29 cellular contexts compared by ENCODE assay signal in the genomic region with DNA sequence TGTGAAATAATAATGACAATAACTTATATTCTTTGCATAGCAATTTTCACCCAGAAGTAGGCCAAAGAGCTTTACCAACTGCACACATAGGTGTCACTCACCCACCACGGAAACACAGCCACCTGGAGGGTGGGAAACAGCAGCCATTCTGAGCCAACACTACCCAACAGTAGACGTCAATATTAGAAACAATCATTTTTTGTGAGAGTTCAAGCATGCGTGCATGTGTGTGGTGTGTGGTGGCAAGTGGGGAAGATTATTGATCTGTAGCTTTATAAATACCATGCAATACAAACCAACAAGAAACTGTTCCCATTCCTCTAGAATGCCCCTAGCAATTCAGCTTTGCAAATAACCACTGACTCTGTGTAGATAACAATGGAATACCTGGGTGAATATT. TPM values are rescaled to one million over a fixed set of nuclear protein-coding genes. Genes with fewer than 3 reads are reported as not detected.
DNase-seq lines count a peak whose midpoint lies in the region; ATAC-seq, FAIRE-seq and TF ChIP-seq lines count a peak whose summit lies in the region.
"Had no signal": no experiment of that assay in that cellular context is flagged by ENCODE, and none has a peak within 500 bp of the region (broad histone marks: within the 10 kb centered on the region; RNA-seq: fewer than 3 reads in every experiment).

No MANE protein-coding gene starts in this region.

- H3K9me3 Mint-ChIP-seq in glutamatergic neuron (ENCODE audit: unreplicated experiment) (peaks cover 6% of the 10 kb centered on the region), progenitor cell of endocrine pancreas (ENCODE audit: low read depth) (no peaks in the 10 kb centered on the region)
- no peaks in the 10 kb centered on the region for H3K9me3 Mint-ChIP-seq in activated naive CD8-positive, alpha-beta T cell treated with anti-CD3 and anti-CD28 coated beads, Interleukin-2, amount 50 U/mL, for 24 hours
- H3K9me3 Mint-ChIP-seq: GM23338, HFFc6 had no signal

- H3K4me3 Mint-ChIP-seq in glutamatergic neuron (ENCODE audit: unreplicated experiment) = peak overlapping the region; percentile 31
- no peak overlapping the region for H3K4me3 Mint-ChIP-seq in progenitor cell of endocrine pancreas (ENCODE audit: low read depth)
- H3K4me3 Mint-ChIP-seq in activated naive CD8-positive, alpha-beta T cell treated with anti-CD3 and anti-CD28 coated beads, Interleukin-2, amount 50 U/mL, for 24 hours = no peak overlapping the region
- H3K4me3 Mint-ChIP-seq: CD4-positive, alpha-beta memory T cell; GM23338; HFFc6 had no signal

- WGBS in suprapubic skin = 92% methylated on average over 3 of the region's 3 CpGs

- no peak for TF ChIP-seq POLR2A in suprapubic skin (IDR thresholded peaks at IDR 0.05)

- 0 out of 2 replicates have a peak, but pooled peaks have one; percentile 5 for TF ChIP-seq CTCF in Panc1 (IDR thresholded peaks at IDR 0.05)
- no peak for TF ChIP-seq CTCF in bronchial epithelial cell (IDR thresholded peaks at IDR 0.05; ENCODE audit: insufficient read depth, low read length, severe bottlenecking)
- no peak for TF ChIP-seq CTCF in glutamatergic neuron (IDR thresholded peaks at IDR 0.05; ENCODE audit: partially characterized antibody, unreplicated experiment)
- TF ChIP-seq CTCF in progenitor cell of endocrine pancreas (IDR thresholded peaks at IDR 0.05; ENCODE audit: unreplicated experiment) = no peak
- TF ChIP-seq CTCF in suprapubic skin (IDR thresholded peaks at IDR 0.05) = no peak

- DNase-seq in Panc1 (ENCODE audit: low read depth, low spot score) = no peak
- no peak for DNase-seq in bronchial epithelial cell (ENCODE audit: low read depth)
- no peak for DNase-seq in glutamatergic neuron
- DNase-seq in progenitor cell of endocrine pancreas (ENCODE audit: low spot score, unreplicated experiment) = no peak
- DNase-seq in activated CD4-positive, alpha-beta T cell treated with anti-CD3 and anti-CD28 coated beads for 4 hours = no peak
- no peak for DNase-seq in ureter (ENCODE audit: low spot score)
- no peak for DNase-seq in activated naive CD8-positive, alpha-beta T cell treated with anti-CD3 and anti-CD28 coated beads, Interleukin-2, amount 50 U/mL, for 24 hours
- DNase-seq in suprapubic skin (ENCODE audit: low spot score in 2 of 2) = no peak
- DNase-seq: C1 segment of cervical spinal cord; CD4-positive, alpha-beta memory T cell; COR-L47; DMS79; EL; GDM1; HFFc6; NCI-H1048; NCI-H1417 treated with DMSO at 0.1 percent for 48 hours; NCI-H1930; NCI-H446 treated with DMSO at 0.1 percent for 48 hours; NCI-H526; NCI-H82; NK-92 treated with Interleukin-12 subunit alpha and Interleukin-12 subunit beta, amount 100 ng/mL, for 24 hours; PC-9; RPMI8226; SHP77 treated with DMSO at 0.1 percent for 48 hours had no signal

- no peak for TF ChIP-seq EP300 in suprapubic skin (IDR thresholded peaks at IDR 0.05)

- no TSS peak for BruUV-seq in Panc1 (replicated peaks; lab: Mats Ljungman, UMichigan)

- H3K9me3 ChIP-seq in Panc1 (ENCODE audit: control insufficient read depth, insufficient read depth, low read depth, low read length) (no peaks in the 10 kb centered on the region), suprapubic skin (no peaks in the 10 kb centered on the region)
- H3K9me3 ChIP-seq: HAP-1 had no signal

- POLR2A ChIA-PET in Panc1 (lab: Charles Lee) = no interaction called here

- FAIRE-seq in bronchial epithelial cell (lab: Jason Lieb, UNC) = peak; percentile 18
- FAIRE-seq: GM12878 had no signal

- CTCF ChIA-PET in Panc1 (lab: Charles Lee) = no interaction called here

- H3K4me1 ChIP-seq in Panc1 (ENCODE audit: control insufficient read depth, insufficient read depth, low read length) = no peaks in the 10 kb centered on the region
- H3K4me1 ChIP-seq in suprapubic skin = no peaks in the 10 kb centered on the region

- H3K4me3 ChIP-seq in Panc1 (ENCODE audit: low read depth in 2 of 2, low read length in 2 of 2) = no peak overlapping the region
- H3K4me3 ChIP-seq in bronchial epithelial cell (ENCODE audit: low read depth, low read length) = no peak overlapping the region
- H3K4me3 ChIP-seq in suprapubic skin = no peak overlapping the region
- H3K4me3 ChIP-seq: GM12878, GM23338, HAP-1, PC-9 had no signal

- H3K27me3 ChIP-seq in Panc1 (ENCODE audit: control insufficient read depth, insufficient read depth, low read length) (peaks cover 3% of the 10 kb centered on the region; the same call in 1 of the 2 replicates), bronchial epithelial cell (ENCODE audit: control insufficient read depth, insufficient read depth, low read length) (no peaks in the 10 kb centered on the region), suprapubic skin (no peaks in the 10 kb centered on the region)

- H3K27ac Mint-ChIP-seq in glutamatergic neuron (ENCODE audit: unreplicated experiment) (no peak overlapping the region), progenitor cell of endocrine pancreas (peak overlapping the region; percentile 88)
- H3K27ac Mint-ChIP-seq in activated naive CD8-positive, alpha-beta T cell treated with anti-CD3 and anti-CD28 coated beads, Interleukin-2, amount 50 U/mL, for 24 hours = no peak overlapping the region
- H3K27ac Mint-ChIP-seq: CD4-positive, alpha-beta memory T cell; GM23338; HFFc6 had no signal

- H3K4me1 Mint-ChIP-seq in glutamatergic neuron (ENCODE audit: low read depth, unreplicated experiment) (peaks cover 71% of the 10 kb centered on the region), progenitor cell of endocrine pancreas (ENCODE audit: low read depth) (peaks cover 69% of the 10 kb centered on the region)
- H3K4me1 Mint-ChIP-seq in activated naive CD8-positive, alpha-beta T cell treated with anti-CD3 and anti-CD28 coated beads, Interleukin-2, amount 50 U/mL, for 24 hours = no peaks in the 10 kb centered on the region
- H3K4me1 Mint-ChIP-seq: CD4-positive, alpha-beta memory T cell had no signal

- no peaks in the 10 kb centered on the region for H3K36me3 ChIP-seq in Panc1 (ENCODE audit: control insufficient read depth, insufficient read depth, low read length)
- H3K36me3 ChIP-seq in bronchial epithelial cell (ENCODE audit: control insufficient read depth, insufficient read depth, low read length) = no peaks in the 10 kb centered on the region
- no peaks in the 10 kb centered on the region for H3K36me3 ChIP-seq in suprapubic skin
- H3K36me3 ChIP-seq: HAP-1 had no signal

- H3K27ac ChIP-seq in Panc1 (ENCODE audit: low read length) (no peak overlapping the region), suprapubic skin (no peak overlapping the region)
- H3K27ac ChIP-seq: PC-9 had no signal

- no peak for ATAC-seq in Panc1
- no peak for ATAC-seq in activated naive CD8-positive, alpha-beta T cell treated with anti-CD3 and anti-CD28 coated beads, Interleukin-2, amount 50 U/mL, for 24 hours
- ATAC-seq: GM12878, GM23338 had no signal

- intact Hi-C loops in Panc1 (cut with micrococcal nuclease; ENCODE audit: unreplicated experiment) = no loop called here

- in situ Hi-C loops in Panc1 (cut with HindIII; ENCODE audit: low pct_unique_long_range_greater_than_20kb, low sequenced_read_pairs) = no loop called here

- H3K27me3 Mint-ChIP-seq in glutamatergic neuron (ENCODE audit: unreplicated experiment) (peaks cover 5% of the 10 kb centered on the region), progenitor cell of endocrine pancreas (no peaks in the 10 kb centered on the region)
- peaks cover 1% of the 10 kb centered on the region for H3K27me3 Mint-ChIP-seq in activated naive CD8-positive, alpha-beta T cell treated with anti-CD3 and anti-CD28 coated beads, Interleukin-2, amount 50 U/mL, for 24 hours

- H3K36me3 Mint-ChIP-seq in glutamatergic neuron (ENCODE audit: unreplicated experiment) (no peaks in the 10 kb centered on the region), progenitor cell of endocrine pancreas (ENCODE audit: insufficient read depth) (peaks cover 17% of the 10 kb centered on the region)
- no peaks in the 10 kb centered on the region for H3K36me3 Mint-ChIP-seq in activated naive CD8-positive, alpha-beta T cell treated with anti-CD3 and anti-CD28 coated beads, Interleukin-2, amount 50 U/mL, for 24 hours (ENCODE audit: low read depth)
- H3K36me3 Mint-ChIP-seq: CD4-positive, alpha-beta memory T cell had no signal

RNA-seq across cellular contexts. Expression of a gene that starts 19.1 kb away (rescaled TPM):
- total RNA-seq in Panc1 (2021; ENCODE audit: unreplicated experiment) = 0.13 TPM
- polyA plus RNA-seq in Panc1 (2012; ENCODE audit: insufficient read length) = not detected
- under 0.01 TPM in 2 replicates for total RNA-seq in bronchial epithelial cell
- 68.4 TPM for total RNA-seq in glutamatergic neuron (ENCODE audit: unreplicated experiment)
- 63.2 and 73.9 TPM in 2 replicates for total RNA-seq in progenitor cell of endocrine pancreas
- total RNA-seq in ureter = 3.0 TPM
- total RNA-seq in suprapubic skin = 1 to 10 TPM in 3 of 4 donors, under 1 TPM in 1; 0.68 to 1.9 (median 1.3) TPM
- total RNA-seq: A673; CD4-positive, alpha-beta memory T cell; PC-9 had no signal
- polyA plus RNA-seq: CD4-positive, alpha-beta memory T cell had no signal

Comparison
In these comparisons a context has a peak if more than half of its experiments do, and no peak if none do; other contexts are left out.
1. RNA of a gene that starts 19.1 kb away (total RNA-seq): 68.4 TPM in glutamatergic neuron (single experiment) and 63.2 to 73.9 TPM in progenitor cell of endocrine pancreas; 3.0 TPM in ureter (single experiment), 0.68 to 1.9 TPM in suprapubic skin, 0.13 TPM in Panc1 (single experiment) and under 0.01 TPM in bronchial epithelial cell; every median in the first group is over 10 times any median in the second.